Comparison of ENCODE assay signal across 24 cellular contexts in genomic region chr22:28585324-28585723, GRCh38.
A peak's percentile ranks its signal among the peaks of the same experiment; 100 is the strongest.
DNase-seq lines count a peak whose midpoint lies in the region; ATAC-seq, FAIRE-seq and TF ChIP-seq lines count a peak whose summit lies in the region.
"Had no signal": no experiment of that assay in that cellular context is flagged by ENCODE, and none has a peak within 500 bp of the region (broad histone marks: within the 10 kb centered on the region; RNA-seq: fewer than 3 reads in every experiment).

No MANE protein-coding gene starts in this region.

- H3K9ac ChIP-seq in H1 (replicated peaks in 1 of 4; ENCODE audit: extremely low read depth in 1 of 4, low read depth in 3 of 4, low read length in 3 of 4) (no peak overlapping the region), mesenchymal stem cell (ENCODE audit: low read length) (no peak overlapping the region), SK-N-SH (no peak overlapping the region)
- H3K9ac ChIP-seq: BLaER1 had no signal

- H2AFZ ChIP-seq in H1 (ENCODE audit: low read length) (no peak overlapping the region), mesenchymal stem cell (ENCODE audit: low read depth, low read length) (no peak overlapping the region), SK-N-SH (ENCODE audit: low read depth) (no peak overlapping the region)

- H3K27me3 ChIP-seq in H1 (replicated peaks in 1 of 4; ENCODE audit: control insufficient read depth in 3 of 4, extremely low read depth in 1 of 4, insufficient read depth in 3 of 4, low read length in 3 of 4), result no peaks in the 10 kb centered on the region
- no peaks in the 10 kb centered on the region for H3K27me3 ChIP-seq in mesenchymal stem cell (ENCODE audit: control insufficient read depth in 1 of 2, insufficient read depth in 1 of 2, low read length in 2 of 2)
- H3K27me3 ChIP-seq in SK-N-SH (ENCODE audit: insufficient read depth), result no peaks in the 10 kb centered on the region
- H3K27me3 ChIP-seq: BLaER1 had no signal

- WGBS in H1 (ENCODE audit: extremely low coverage in 1 of 2, insufficient coverage in 1 of 2, insufficient read length in 1 of 2, insufficient replicate concordance in 2 of 2, low coverage in 1 of 2, low lambda C conversion rate in 2 of 2, missing lambda C conversion rate in 1 of 2), 2 experiments, result 74% methylated on average over 11 of the region's 11 CpGs; no CpG with 5 or more reads in 1 of the 2 experiments
- 90% methylated on average over 11 of the region's 11 CpGs for WGBS in mesenchymal stem cell
- 96% methylated on average over 11 of the region's 11 CpGs for WGBS in SK-N-SH (ENCODE audit: low lambda C conversion rate)

- H3K4me2 ChIP-seq in H1 (ENCODE audit: insufficient read depth in 1 of 2, low read depth in 2 of 2, low read length in 2 of 2), result no peak overlapping the region
- no peak overlapping the region for H3K4me2 ChIP-seq in mesenchymal stem cell (ENCODE audit: low read length, poor library complexity, severe bottlenecking)
- H3K4me2 ChIP-seq in SK-N-SH, result no peak overlapping the region
- H3K4me2 ChIP-seq: BLaER1 had no signal

- DNase-seq in NCI-H82 (lab: John Stamatoyannopoulos, UW) (peak; percentile 6), NCI-H82 treated with DMSO at 0.1 percent for 48 hours (lab: John Stamatoyannopoulos, UW; ENCODE audit: unreplicated experiment) (no peak), H1 (ENCODE audit: low read depth in 1 of 2, low spot score in 2 of 2) (peak in 1 of 2 experiments; percentile 53), mesenchymal stem cell (no peak), SK-N-SH (no peak), NCI-H446 treated with DMSO at 0.1 percent for 48 hours (lab: John Stamatoyannopoulos, UW) (no peak)
- DNase-seq in activated CD8-positive, alpha-beta memory T cell treated with anti-CD3 and anti-CD28 coated beads for 24 hours, result no peak
- DNase-seq: CD4-positive, CD25-positive, alpha-beta regulatory T cell; CD8-positive, alpha-beta T cell; DMS 273 treated with DMSO at 0.1 percent for 48 hours; DMS79; EL; GF-D8; GOT3; H7; HCEC 1CT had no signal

- no peak overlapping the region for H4K8ac ChIP-seq in H1 (ENCODE audit: extremely low read depth, insufficient read depth, low read length)
- H4K8ac ChIP-seq in mesenchymal stem cell (ENCODE audit: low read length), result no peak overlapping the region

- H3K79me2 ChIP-seq in H1 (ENCODE audit: control insufficient read depth in 1 of 2, insufficient read depth in 2 of 2, low read length in 2 of 2) (no peaks in the 10 kb centered on the region), SK-N-SH (ENCODE audit: insufficient read depth) (peaks cover 3% of the 10 kb centered on the region)

- TF ChIP-seq EP300 in H1 (IDR thresholded peaks at IDR 0.05; ENCODE audit: borderline replicate concordance in 1 of 2, low read depth in 2 of 2, low read length in 2 of 2), result no peak
- TF ChIP-seq EP300 in SK-N-SH (IDR thresholded peaks at IDR 0.05; ENCODE audit: borderline replicate concordance in 1 of 2, low read depth in 1 of 2, low read length in 1 of 2), result no peak

- POLR2A ChIA-PET in H1 (lab: Charles Lee; ENCODE audit: partially characterized antibody) (interaction anchor here (1.2 kb wide), 1 partner anchor 214 kb away, joined by 5 read pairs; the partner anchor contains the start of gene XBP1), SK-N-SH (lab: Yijun Ruan, JAX) (no interaction called here)

- CTCF ChIA-PET in H1 (lab: Charles Lee; ENCODE audit: partially characterized antibody) (interaction anchor here (1.2 to 1.9 kb wide), 2 partner anchors 9 to 15 kb away, joined by 3 to 5 read pairs; no protein-coding TSS in a partner anchor), SK-N-SH (lab: Yijun Ruan, JAX) (interaction anchor here (1.1 to 1.3 kb wide), 2 partner anchors 143 to 244 kb away, joined by 3 to 4 read pairs; no protein-coding TSS in a partner anchor)

- no peaks in the 10 kb centered on the region for H3K4me1 ChIP-seq in H1 (replicated peaks in 1 of 4; ENCODE audit: control insufficient read depth in 3 of 4, insufficient read depth in 4 of 4, low read length in 3 of 4)
- H3K4me1 ChIP-seq in mesenchymal stem cell (ENCODE audit: control insufficient read depth, insufficient read depth, low read depth, low read length), result no peaks in the 10 kb centered on the region
- H3K4me1 ChIP-seq in SK-N-SH (ENCODE audit: control insufficient read depth in 1 of 2, insufficient read depth in 2 of 2, low read depth in 1 of 2, low read length in 1 of 2), result peaks cover 8 to 19% of the 10 kb centered on the region in 2 experiments; a peak in 3 of 4 replicates
- H3K4me1 ChIP-seq: BLaER1 had no signal

- no peak overlapping the region for H3K4ac ChIP-seq in H1 (replicated peaks; ENCODE audit: insufficient read length, low read depth, low read length)
- H3K4ac ChIP-seq in mesenchymal stem cell (ENCODE audit: low read depth in 1 of 2, low read length in 2 of 2), result no peak overlapping the region

- H2BK12ac ChIP-seq in H1 (ENCODE audit: low read depth, low read length) (no peak overlapping the region), mesenchymal stem cell (ENCODE audit: low read length in 2 of 2) (no peak overlapping the region)

- TF ChIP-seq CTCF in H1 (IDR thresholded peaks at IDR 0.05; ENCODE audit: control extremely low read depth in 1 of 3, insufficient read depth in 1 of 3, low read depth in 1 of 3, low read length in 3 of 3), result no peak
- TF ChIP-seq CTCF in SK-N-SH (IDR thresholded peaks at IDR 0.05), result no peak

- no peak overlapping the region for H4K91ac ChIP-seq in H1 (replicated peaks; ENCODE audit: insufficient read length, low read length)
- peak overlapping the region; percentile 68 for H4K91ac ChIP-seq in mesenchymal stem cell (ENCODE audit: low read length)

- no peaks in the 10 kb centered on the region for H3K9me2 ChIP-seq in SK-N-SH

- H4K20me1 ChIP-seq in H1 (replicated peaks in 1 of 2; ENCODE audit: control insufficient read depth in 1 of 2, insufficient read depth in 2 of 2, low read length in 2 of 2) (no peaks in the 10 kb centered on the region), SK-N-SH (ENCODE audit: insufficient read depth) (no peaks in the 10 kb centered on the region)
- H4K20me1 ChIP-seq: BLaER1 had no signal

- H3K56ac ChIP-seq in H1 (replicated peaks; ENCODE audit: insufficient read length, low read depth, low read length), result no peak overlapping the region

- H3K79me1 ChIP-seq in H1 (ENCODE audit: low read depth, low read length) (no peaks in the 10 kb centered on the region), mesenchymal stem cell (replicated peaks; ENCODE audit: low read length, poor library complexity, severe bottlenecking) (peaks cover 6% of the 10 kb centered on the region)

- ATAC-seq in HG02642 (IDR thresholded peaks at IDR 0.05; ENCODE audit: poor library complexity, unreplicated experiment), result no peak
- ATAC-seq: CD8-positive, alpha-beta T cell had no signal

- no peak overlapping the region for H2BK5ac ChIP-seq in H1 (ENCODE audit: low read depth, low read length)
- no peak overlapping the region for H2BK5ac ChIP-seq in mesenchymal stem cell (ENCODE audit: low read depth, low read length, poor library complexity, severe bottlenecking)

- H3K27ac ChIP-seq in H1 (ENCODE audit: low read depth, low read length) (no peak overlapping the region), mesenchymal stem cell (ENCODE audit: low read length, poor library complexity, severe bottlenecking) (no peak overlapping the region), SK-N-SH (ENCODE audit: low read depth in 2 of 2, low read length in 1 of 2) (no peak overlapping the region)
- H3K27ac ChIP-seq: 22Rv1, BLaER1, C4-2B had no signal

- no peak overlapping the region for H4K5ac ChIP-seq in H1 (ENCODE audit: insufficient read length, low read depth, low read length)

- no peaks in the 10 kb centered on the region for H3K9me3 ChIP-seq in H1 (ENCODE audit: insufficient read depth in 2 of 2, low read depth in 1 of 2, low read length in 1 of 2)
- no peaks in the 10 kb centered on the region for H3K9me3 ChIP-seq in mesenchymal stem cell (ENCODE audit: control insufficient read depth, low read length)
- no peaks in the 10 kb centered on the region for H3K9me3 ChIP-seq in SK-N-SH
- H3K9me3 ChIP-seq: BLaER1 had no signal

- H3K18ac ChIP-seq in H1 (ENCODE audit: extremely low read depth, low read length), result no peak overlapping the region
- peak overlapping the region in 1 of 2 experiments; percentile 34 for H3K18ac ChIP-seq in mesenchymal stem cell (ENCODE audit: low read depth in 1 of 2, low read length in 2 of 2)

- TF ChIP-seq POLR2A in H1 (IDR thresholded peaks at IDR 0.05; ENCODE audit: control extremely low read depth in 1 of 2, low read depth in 2 of 2, low read length in 2 of 2), result no peak

- H3K4me3 ChIP-seq in H1 (ENCODE audit: extremely low read depth in 1 of 4, insufficient read depth in 2 of 4, low read depth in 3 of 4, low read length in 4 of 4) (no peak overlapping the region), mesenchymal stem cell (ENCODE audit: insufficient read depth in 1 of 2, low read depth in 1 of 2, low read length in 2 of 2) (no peak overlapping the region), SK-N-SH (ENCODE audit: low read depth in 2 of 2, low read length in 1 of 2) (no peak overlapping the region)
- H3K4me3 ChIP-seq: BLaER1 had no signal

- no peaks in the 10 kb centered on the region for H3K36me3 ChIP-seq in H1 (ENCODE audit: control insufficient read depth in 2 of 4, insufficient read depth in 4 of 4, low read length in 3 of 4)
- H3K36me3 ChIP-seq in mesenchymal stem cell (ENCODE audit: control insufficient read depth in 1 of 2, insufficient read depth in 2 of 2, low read depth in 1 of 2, low read length in 2 of 2), result no peaks in the 10 kb centered on the region
- H3K36me3 ChIP-seq in SK-N-SH (replicated peaks in 1 of 2; ENCODE audit: control insufficient read depth in 1 of 2, insufficient read depth in 2 of 2, low read length in 1 of 2), result no peaks in the 10 kb centered on the region
- H3K36me3 ChIP-seq: BLaER1 had no signal

- H3K23ac ChIP-seq in H1 (ENCODE audit: insufficient read length), result no peak overlapping the region
- no peak overlapping the region for H3K23ac ChIP-seq in mesenchymal stem cell (ENCODE audit: low read length in 2 of 2)

- TF ChIP-seq RAD21 in H1 (IDR thresholded peaks at IDR 0.05 in 1 of 2, conservative IDR thresholded peaks at IDR 0.05 in 1 of 2; ENCODE audit: low read depth in 2 of 2, low read length in 2 of 2) (no peak), SK-N-SH (IDR thresholded peaks at IDR 0.05; ENCODE audit: low read length) (no peak)

- H2BK20ac ChIP-seq in H1 (ENCODE audit: low read length), result no peak overlapping the region

- H2BK15ac ChIP-seq in H1 (ENCODE audit: low read length) (no peak overlapping the region), mesenchymal stem cell (ENCODE audit: low read depth, poor library complexity, severe bottlenecking) (no peak overlapping the region)

- no peak overlapping the region for H3K14ac ChIP-seq in H1 (ENCODE audit: insufficient read length)
- H3K14ac ChIP-seq in mesenchymal stem cell (ENCODE audit: low read length in 2 of 2), result peak overlapping the region in 1 of 2 experiments; percentile 41

- H3K23me2 ChIP-seq in H1 (ENCODE audit: low read depth, low read length), result no peaks in the 10 kb centered on the region

- H2AK5ac ChIP-seq in H1 (ENCODE audit: low read depth, low read length) (no peak overlapping the region), mesenchymal stem cell (ENCODE audit: low read length, severe bottlenecking) (no peak overlapping the region)

- no peak overlapping the region for H2BK120ac ChIP-seq in H1 (replicated peaks; ENCODE audit: low read depth, low read length)
- H2BK120ac ChIP-seq in mesenchymal stem cell (ENCODE audit: low read depth, low read length), result no peak overlapping the region

- peaks cover 5% of the 10 kb centered on the region for H3F3A ChIP-seq in SK-N-SH (replicated peaks; ENCODE audit: insufficient read depth)

- FAIRE-seq in H1 (lab: Jason Lieb, UNC), result peak; percentile 7
- FAIRE-seq: A204.1, D721Med, GM12891, GM18507 had no signal
